Comparison of ENCODE assay signal across 8 cellular contexts in the genomic region with DNA sequence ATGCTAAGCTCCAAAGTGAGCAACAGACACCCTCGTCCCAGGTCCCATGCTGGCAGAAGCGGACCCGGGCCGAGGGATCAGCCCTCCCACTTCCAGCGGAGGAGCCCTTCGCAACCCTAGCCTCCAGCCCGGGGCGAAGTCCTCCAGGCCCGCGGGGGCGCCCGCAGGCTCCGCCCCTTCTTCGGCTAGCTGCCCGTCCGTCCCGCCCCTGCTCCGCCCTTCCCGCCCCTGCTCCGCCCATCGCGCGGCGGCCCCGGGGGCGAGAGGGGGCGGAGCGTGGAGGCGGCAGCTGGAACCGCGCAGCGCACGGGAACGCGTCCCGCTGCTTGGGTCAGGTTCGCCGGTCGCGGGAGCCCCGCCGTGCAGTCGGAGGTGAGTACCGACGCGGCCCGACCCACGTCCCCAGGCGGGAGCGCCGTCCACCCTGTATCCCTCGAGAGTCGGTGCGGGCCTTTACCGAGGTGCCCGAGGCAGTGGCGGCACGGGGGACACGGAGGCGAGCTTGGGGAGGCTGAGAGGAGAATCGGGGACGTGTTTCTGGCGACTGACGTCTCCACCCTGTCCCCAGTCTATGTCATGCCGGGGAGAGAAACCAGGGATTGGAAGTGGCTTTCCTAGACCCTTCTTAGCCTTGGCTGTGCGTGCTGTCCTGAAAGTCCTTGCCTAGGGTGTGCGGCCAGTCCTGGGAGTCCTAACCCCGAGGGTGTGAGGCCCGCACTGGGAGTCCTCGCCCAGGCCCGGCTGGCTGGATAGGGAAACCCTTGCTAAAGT. TPM values are rescaled to one million over a fixed set of nuclear protein-coding genes. Genes with fewer than 3 reads are reported as not detected.
DNase-seq lines count a peak whose midpoint lies in the region; ATAC-seq and TF ChIP-seq lines count a peak whose summit lies in the region.

TSS of gene ACO1 (plus strand) at position 280 of the 771 bp plus-strand sequence. CDS start 20,864 bp downstream, outside the sequence.

- peak within 1 kb of the TSS; percentile 69 for H3K27ac ChIP-seq in DND-41 (ENCODE audit: low read length)

- H3K4me2 ChIP-seq in DND-41 (ENCODE audit: insufficient read depth, low read length), result peak within 1 kb of the TSS; percentile 97

- H3K9ac ChIP-seq in DND-41 (ENCODE audit: low read depth, low read length), result peak within 1 kb of the TSS; percentile 76

- H3K27ac Mint-ChIP-seq in IgD-negative memory B cell, result peak within 1 kb of the TSS in 2 of 3 donors; percentile 31 to 90
- H3K27ac Mint-ChIP-seq in activated T-helper 2 cell treated with anti-CD3 and anti-CD28 coated beads, Interferon-gamma antibody, Interleukin-2, Interleukin-4, amounts not matched to agents 10 μg/mL and 5 μg/mL and 100 μg/mL, durations not matched to agents 14 hours and 24 hours and 36 hours, result peak within 1 kb of the TSS; percentile 18
- no peak within 1 kb of the TSS for H3K27ac Mint-ChIP-seq in natural killer cell treated with Interleukin-12 subunit alpha and Interleukin-12 subunit beta and Interleukin-15 and Interleukin-18, amount 100 ng/mL, for 72 hours

- H3K27me3 Mint-ChIP-seq in IgD-negative memory B cell, result peaks cover 15% of the 10 kb centered on the region
- H3K27me3 Mint-ChIP-seq in activated T-helper 2 cell treated with anti-CD3 and anti-CD28 coated beads, Interferon-gamma antibody, Interleukin-2, Interleukin-4, amounts not matched to agents 10 μg/mL and 5 μg/mL and 100 μg/mL, durations not matched to agents 14 hours and 24 hours and 36 hours (ENCODE audit: low read depth), result peaks cover 28% of the 10 kb centered on the region
- peaks cover 16 to 18% of the 10 kb centered on the region in 2 donors for H3K27me3 Mint-ChIP-seq in natural killer cell treated with Interleukin-12 subunit alpha and Interleukin-12 subunit beta and Interleukin-15 and Interleukin-18, amount 100 ng/mL, for 72 hours

- H3K4me1 ChIP-seq in DND-41 (ENCODE audit: insufficient read depth, low read length), result peaks cover 24% of the 10 kb centered on the region

- DNase-seq in DND-41 (peak; percentile 82), RPMI7951 (ENCODE audit: low read depth) (peak; percentile 75), fibroblast of peridontal ligament (ENCODE audit: extremely low read depth) (peak; percentile 73)
- peak; percentile 82 for DNase-seq in activated T-helper 2 cell treated with anti-CD3 and anti-CD28 coated beads, Interferon-gamma antibody, Interleukin-2, Interleukin-4, amounts not matched to agents 10 μg/mL and 5 μg/mL and 100 μg/mL, durations not matched to agents 14 hours and 24 hours and 36 hours (ENCODE audit: low spot score)
- peak; percentile 92 for DNase-seq in natural killer cell treated with Interleukin-12 subunit alpha and Interleukin-12 subunit beta and Interleukin-15 and Interleukin-18, amount 100 ng/mL, for 72 hours (ENCODE audit: low spot score)
- peak; percentile 79 for DNase-seq in stimulated activated naive CD4-positive, alpha-beta T cell treated with Interleukin-2 at 50 U/mL for 16 hours (lab: John Stamatoyannopoulos, UW)

- H3K27me3 ChIP-seq in DND-41 (ENCODE audit: insufficient read depth, low read length, poor library complexity), result peaks cover 6% of the 10 kb centered on the region

- intact Hi-C loops in activated T-helper 2 cell treated with anti-CD3 and anti-CD28 coated beads, Interferon-gamma antibody, Interleukin-2, Interleukin-4, amounts not matched to agents 10 μg/mL and 5 μg/mL and 100 μg/mL, durations not matched to agents 14 hours and 24 hours and 36 hours (cut with micrococcal nuclease), result loop anchor here (1.0 to 10.0 kb wide), 3 partner anchors 167 to 780 kb away; partner anchors contain the start of gene B4GALT1

- H2AFZ ChIP-seq in DND-41 (ENCODE audit: low read depth, low read length), result peak within 1 kb of the TSS; percentile 94

- ATAC-seq in DND-41 (ENCODE audit: insufficient read depth, low read depth), result peak; percentile 95
- peak; percentile 96 for ATAC-seq in GM21619 (IDR thresholded peaks at IDR 0.05; ENCODE audit: unreplicated experiment)
- peak; percentile 98 to 99 for ATAC-seq in natural killer cell treated with Interleukin-12 subunit alpha and Interleukin-12 subunit beta and Interleukin-15 and Interleukin-18, amount 100 ng/mL, for 72 hours

- no peaks in the 10 kb centered on the region for H3K36me3 Mint-ChIP-seq in IgD-negative memory B cell
- H3K36me3 Mint-ChIP-seq in activated T-helper 2 cell treated with anti-CD3 and anti-CD28 coated beads, Interferon-gamma antibody, Interleukin-2, Interleukin-4, amounts not matched to agents 10 μg/mL and 5 μg/mL and 100 μg/mL, durations not matched to agents 14 hours and 24 hours and 36 hours (ENCODE audit: low read depth), result no peaks in the 10 kb centered on the region
- H3K36me3 Mint-ChIP-seq in natural killer cell treated with Interleukin-12 subunit alpha and Interleukin-12 subunit beta and Interleukin-15 and Interleukin-18, amount 100 ng/mL, for 72 hours, result no peaks in the 10 kb centered on the region

- peak; percentile 30 for TF ChIP-seq CTCF in DND-41 (IDR thresholded peaks at IDR 0.05; ENCODE audit: borderline replicate concordance, extremely low read depth, low read length, poor library complexity, severe bottlenecking)

- H3K4me1 Mint-ChIP-seq in IgD-negative memory B cell, result peaks cover 5 to 23% (median 5%) of the 10 kb centered on the region in 3 donors
- H3K4me1 Mint-ChIP-seq in activated T-helper 2 cell treated with anti-CD3 and anti-CD28 coated beads, Interferon-gamma antibody, Interleukin-2, Interleukin-4, amounts not matched to agents 10 μg/mL and 5 μg/mL and 100 μg/mL, durations not matched to agents 14 hours and 24 hours and 36 hours (ENCODE audit: low read depth), result peaks cover 19% of the 10 kb centered on the region
- H3K4me1 Mint-ChIP-seq in natural killer cell treated with Interleukin-12 subunit alpha and Interleukin-12 subunit beta and Interleukin-15 and Interleukin-18, amount 100 ng/mL, for 72 hours (ENCODE audit: low read depth in 2 of 2), result peaks cover 8 to 11% of the 10 kb centered on the region in 2 donors

- H3K9me3 ChIP-seq in DND-41 (ENCODE audit: insufficient read depth, low read length, severe bottlenecking), result no peaks in the 10 kb centered on the region

- H3K4me3 Mint-ChIP-seq in IgD-negative memory B cell, result peak within 1 kb of the TSS; percentile 82 to 96 (median 90)
- peak within 1 kb of the TSS; percentile 80 for H3K4me3 Mint-ChIP-seq in activated T-helper 2 cell treated with anti-CD3 and anti-CD28 coated beads, Interferon-gamma antibody, Interleukin-2, Interleukin-4, amounts not matched to agents 10 μg/mL and 5 μg/mL and 100 μg/mL, durations not matched to agents 14 hours and 24 hours and 36 hours (ENCODE audit: low read depth)
- H3K4me3 Mint-ChIP-seq in natural killer cell treated with Interleukin-12 subunit alpha and Interleukin-12 subunit beta and Interleukin-15 and Interleukin-18, amount 100 ng/mL, for 72 hours, result peak within 1 kb of the TSS; percentile 83

- H3K4me3 ChIP-seq in DND-41 (ENCODE audit: low read depth in 1 of 2, low read length in 2 of 2), result peak within 1 kb of the TSS; percentile 52 to 99

- no peaks in the 10 kb centered on the region for H3K9me3 Mint-ChIP-seq in IgD-negative memory B cell
- H3K9me3 Mint-ChIP-seq in activated T-helper 2 cell treated with anti-CD3 and anti-CD28 coated beads, Interferon-gamma antibody, Interleukin-2, Interleukin-4, amounts not matched to agents 10 μg/mL and 5 μg/mL and 100 μg/mL, durations not matched to agents 14 hours and 24 hours and 36 hours, result no peaks in the 10 kb centered on the region
- no peaks in the 10 kb centered on the region for H3K9me3 Mint-ChIP-seq in natural killer cell treated with Interleukin-12 subunit alpha and Interleukin-12 subunit beta and Interleukin-15 and Interleukin-18, amount 100 ng/mL, for 72 hours

- H3K36me3 ChIP-seq in DND-41 (ENCODE audit: insufficient read depth, low read length), result no peaks in the 10 kb centered on the region

- no peaks in the 10 kb centered on the region; the same call in 1 of the 2 replicates for H3K79me2 ChIP-seq in DND-41 (ENCODE audit: insufficient read depth, low read length)

- H4K20me1 ChIP-seq in DND-41 (ENCODE audit: insufficient read depth, low read length), result no peaks in the 10 kb centered on the region

RNA-seq across cellular contexts. Expression of gene ACO1, which starts in this region (rescaled TPM):
- polyA plus RNA-seq in IgD-negative memory B cell, result 8.9 TPM
- 42.7 and 47.6 TPM in 2 replicates for total RNA-seq in RPMI7951 (2014; rRNA removed; shearing (Covaris generic))
- total RNA-seq in activated T-helper 2 cell treated with anti-CD3 and anti-CD28 coated beads, Interferon-gamma antibody, Interleukin-2, Interleukin-4, amounts not matched to agents 10 μg/mL and 5 μg/mL and 100 μg/mL, durations not matched to agents 14 hours and 24 hours and 36 hours, result 11.1 and 11.8 TPM in 2 replicates
- 10 to 100 TPM; 10.9 to 12.1 TPM for total RNA-seq in natural killer cell treated with Interleukin-12 subunit alpha and Interleukin-12 subunit beta and Interleukin-15 and Interleukin-18, amount 100 ng/mL, for 72 hours

Comparison
In these comparisons a context has a peak if more than half of its experiments do, and no peak if none do; other contexts are left out.
1. Peak in every context shown above with its lines: DNase-seq, ATAC-seq, H3K4me3 ChIP-seq and H3K27ac ChIP-seq.
2. H3K27ac Mint-ChIP-seq: peak in IgD-negative memory B cell (2 of 3) and activated T-helper 2 cell treated with anti-CD3 and anti-CD28 coated beads, Interferon-gamma antibody, Interleukin-2, Interleukin-4, amounts not matched to agents 10 μg/mL and 5 μg/mL and 100 μg/mL, durations not matched to agents 14 hours and 24 hours and 36 hours (single experiment); none in natural killer cell treated with Interleukin-12 subunit alpha and Interleukin-12 subunit beta and Interleukin-15 and Interleukin-18, amount 100 ng/mL, for 72 hours (0 of 2).